In genomic region chr15:71677766-71678165, GRCh38 we compare ENCODE assay signal across 16 cellular contexts.
DNase-seq lines count a peak whose midpoint lies in the region; ATAC-seq, FAIRE-seq and TF ChIP-seq lines count a peak whose summit lies in the region.
"Had no signal": no experiment of that assay in that cellular context is flagged by ENCODE, and none has a peak within 500 bp of the region (broad histone marks: within the 10 kb centered on the region; RNA-seq: fewer than 3 reads in every experiment).

No MANE protein-coding gene starts in this region.

- H3K4me3 ChIP-seq in right cardiac atrium (ENCODE audit: low read length) (no peak overlapping the region), small intestine (ENCODE audit: low read depth in 1 of 2, low read length in 2 of 2) (no peak overlapping the region), foreskin fibroblast (ENCODE audit: low read depth in 1 of 2, low read length in 2 of 2) (no peak overlapping the region)

- H3K27ac Mint-ChIP-seq in WTC11 (no peak overlapping the region), nephron (peak overlapping the region; percentile 43 to 83 (median 83)), glutamatergic neuron (ENCODE audit: unreplicated experiment) (no peak overlapping the region)

- H3K27ac ChIP-seq in right cardiac atrium (ENCODE audit: low read length), result peak overlapping the region; percentile 51
- no peak overlapping the region for H3K27ac ChIP-seq in small intestine (ENCODE audit: low read depth in 1 of 2, low read length in 1 of 2)

- peaks cover 50% of the 10 kb centered on the region for H3K4me1 Mint-ChIP-seq in WTC11
- H3K4me1 Mint-ChIP-seq in nephron, result peaks cover 59% of the 10 kb centered on the region
- H3K4me1 Mint-ChIP-seq in glutamatergic neuron (ENCODE audit: low read depth, unreplicated experiment), result peaks cover 5% of the 10 kb centered on the region

- no peak for FAIRE-seq in small intestine (lab: Jason Lieb, UNC)

- H3K4me1 ChIP-seq in right cardiac atrium (ENCODE audit: control insufficient read depth, insufficient read depth, low read length), result peaks cover 8% of the 10 kb centered on the region
- peaks cover 0 to 12% of the 10 kb centered on the region in 2 donors for H3K4me1 ChIP-seq in small intestine (ENCODE audit: control insufficient read depth in 2 of 2, insufficient read depth in 1 of 2, low read depth in 1 of 2, low read length in 1 of 2)

- H3K36me3 Mint-ChIP-seq in WTC11 (no peaks in the 10 kb centered on the region), nephron (ENCODE audit: low read depth) (no peaks in the 10 kb centered on the region), glutamatergic neuron (ENCODE audit: unreplicated experiment) (no peaks in the 10 kb centered on the region)
- H3K36me3 Mint-ChIP-seq: activated naive CD4-positive, alpha-beta T cell treated with anti-CD3 and anti-CD28 coated beads, Interleukin-2, amount 50 U/mL, for 72 hours had no signal

- POLR2A ChIA-PET in WTC11 (lab: Charles Lee), result no interaction called here

- no peak for TF ChIP-seq CTCF in WTC11 (IDR thresholded peaks at IDR 0.05)
- no peak for TF ChIP-seq CTCF in nephron (IDR thresholded peaks at IDR 0.05; ENCODE audit: unreplicated experiment in 3 of 3)
- no peak for TF ChIP-seq CTCF in glutamatergic neuron (IDR thresholded peaks at IDR 0.05; ENCODE audit: partially characterized antibody, unreplicated experiment)
- TF ChIP-seq CTCF in foreskin fibroblast (IDR thresholded peaks at IDR 0.05; ENCODE audit: low read depth, low read length), result no peak

- DNase-seq in right cardiac atrium (no peak), Right ventricle myocardium superior (no peak), WTC11 (ENCODE audit: low spot score) (no peak), small intestine (no peak), glutamatergic neuron (no peak), foreskin fibroblast (no peak)
- DNase-seq: activated CD4-positive, alpha-beta T cell treated with anti-CD3 and anti-CD28 coated beads for 4 hours; activated T-cell treated with anti-CD3 and anti-CD28 coated beads for 4 hours; COR-L47; hypothalamus; kidney glomerular epithelial cell; NCI-H1105; NCI-H226; SHP77 treated with DMSO at 0.1 percent for 48 hours had no signal

- H3K9me3 Mint-ChIP-seq in WTC11 (no peaks in the 10 kb centered on the region), nephron (no peaks in the 10 kb centered on the region), glutamatergic neuron (ENCODE audit: unreplicated experiment) (no peaks in the 10 kb centered on the region)
- H3K9me3 Mint-ChIP-seq: activated naive CD4-positive, alpha-beta T cell treated with anti-CD3 and anti-CD28 coated beads, Interleukin-2, amount 50 U/mL, for 72 hours had no signal

- H3K4me3 Mint-ChIP-seq in WTC11 (no peak overlapping the region), nephron (peak overlapping the region in 2 of 3 experiments; percentile 22 to 47), glutamatergic neuron (ENCODE audit: unreplicated experiment) (no peak overlapping the region)

- H3K27me3 Mint-ChIP-seq in WTC11 (ENCODE audit: low read depth), result no peaks in the 10 kb centered on the region
- no peaks in the 10 kb centered on the region for H3K27me3 Mint-ChIP-seq in nephron (ENCODE audit: low read depth)
- H3K27me3 Mint-ChIP-seq in glutamatergic neuron (ENCODE audit: unreplicated experiment), result no peaks in the 10 kb centered on the region

- no peaks in the 10 kb centered on the region for H3K9me3 ChIP-seq in right cardiac atrium (ENCODE audit: control insufficient read depth, low read length)
- no peaks in the 10 kb centered on the region for H3K9me3 ChIP-seq in small intestine (ENCODE audit: control insufficient read depth, low read depth)

- H3K27me3 ChIP-seq in right cardiac atrium (ENCODE audit: control insufficient read depth, insufficient read depth) (no peaks in the 10 kb centered on the region), small intestine (ENCODE audit: control insufficient read depth in 2 of 2, insufficient read depth in 2 of 2, low read length in 2 of 2) (no peaks in the 10 kb centered on the region)

- CTCF ChIA-PET in WTC11 (lab: Charles Lee), result interaction anchor here (0.9 to 1.3 kb wide), 4 partner anchors 66 to 478 kb away, joined by 3 to 6 read pairs (median 4); no protein-coding TSS in a partner anchor

- ATAC-seq in right cardiac atrium (no peak), Right ventricle myocardium superior (ENCODE audit: poor library complexity) (no peak), WTC11 (0 out of 2 replicates have a peak, but pooled peaks have one; percentile 16)

- 63% methylated on average over 5 of the region's 5 CpGs for WGBS in right cardiac atrium
- 72 to 84% (median 76%) methylated on average over 5 of the region's 5 CpGs for WGBS in small intestine, 3 donors

- intact Hi-C loops in right cardiac atrium (cut with DNase I), result no loop called here
- intact Hi-C loops in Right ventricle myocardium superior (cut with DNase I), result no loop called here

- H3K36me3 ChIP-seq in small intestine (ENCODE audit: control insufficient read depth in 2 of 2, insufficient read depth in 2 of 2, low read length in 2 of 2), result no peaks in the 10 kb centered on the region

TF ChIP-seq in WTC11, 78 proteins besides CTCF, POLR2A, EP300 and RAD21 (continues in another document):
- TF ChIP-seq PREB (CRISPR knock-in tag; IDR thresholded peaks at IDR 0.05; ENCODE audit: borderline replicate concordance) (no peak), ZBTB21 (CRISPR knock-in tag; IDR thresholded peaks at IDR 0.05; ENCODE audit: borderline replicate concordance) (no peak), GABPB1 (CRISPR knock-in tag; IDR thresholded peaks at IDR 0.05) (no peak), MYBL2 (CRISPR knock-in tag; IDR thresholded peaks at IDR 0.05) (no peak), ZNF423 (CRISPR knock-in tag; IDR thresholded peaks at IDR 0.05) (no peak), CREB1 (CRISPR knock-in tag; IDR thresholded peaks at IDR 0.05) (no peak), FOXK1 (CRISPR knock-in tag; IDR thresholded peaks at IDR 0.05) (no peak), E2F5 (CRISPR knock-in tag; IDR thresholded peaks at IDR 0.05) (no peak), ATF2 (CRISPR knock-in tag; IDR thresholded peaks at IDR 0.05; ENCODE audit: borderline replicate concordance, low read depth) (no peak), ZSCAN18 (CRISPR knock-in tag; IDR thresholded peaks at IDR 0.05) (no peak), SOX15 (CRISPR knock-in tag; IDR thresholded peaks at IDR 0.05) (no peak)

Comparison
In these comparisons a context has a peak if more than half of its experiments do, and no peak if none do; other contexts are left out.
1. H3K27ac Mint-ChIP-seq: peak in nephron (3 of 3); none in WTC11 (single experiment) and glutamatergic neuron (single experiment).
2. H3K4me3 Mint-ChIP-seq: peak in nephron (2 of 3); none in WTC11 (single experiment) and glutamatergic neuron (single experiment).